Comparison of ENCODE assay signal across 8 cellular contexts in the genomic region with DNA sequence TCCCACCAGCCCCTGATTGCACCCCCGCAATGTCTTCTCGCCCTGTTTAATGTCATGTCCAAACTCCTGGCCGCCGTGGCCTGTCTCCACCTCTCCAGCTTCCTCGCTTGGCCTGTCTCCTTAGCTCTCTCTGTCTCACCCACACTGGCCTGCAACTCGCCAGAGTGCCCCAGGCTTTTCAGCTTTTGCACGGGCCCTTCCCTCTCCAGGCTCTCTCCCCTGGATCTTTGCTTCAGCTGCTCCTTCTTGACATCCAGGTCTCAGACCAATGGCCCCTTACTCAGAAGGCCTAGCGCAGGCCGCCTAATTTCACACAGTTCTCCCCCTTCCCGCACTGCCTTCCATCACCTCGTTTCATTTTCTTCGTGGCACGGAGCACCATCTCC. TPM values are rescaled to one million over a fixed set of nuclear protein-coding genes. Genes with fewer than 3 reads are reported as not detected.
DNase-seq lines count a peak whose midpoint lies in the region; ATAC-seq and TF ChIP-seq lines count a peak whose summit lies in the region.

No MANE protein-coding gene starts in this region.

- peaks cover 17% of the 10 kb centered on the region for H3K4me1 ChIP-seq in CD4-positive, CD25-positive, alpha-beta regulatory T cell (ENCODE audit: control insufficient read depth, insufficient read depth, low read length, poor library complexity, severe bottlenecking)
- H3K4me1 ChIP-seq in endocrine pancreas (ENCODE audit: control insufficient read depth, insufficient read depth, low read length) (no peaks in the 10 kb centered on the region), muscle layer of colon (ENCODE audit: insufficient read depth, low read length) (peaks cover 22% of the 10 kb centered on the region)

- peak in 1 of 3 donors; percentile 2 for DNase-seq in CD4-positive, CD25-positive, alpha-beta regulatory T cell
- DNase-seq in RWPE1 (ENCODE audit: low spot score) (no peak), amniotic stem cell (lab: John Stamatoyannopoulos, UW) (no peak)

- peaks cover 6% of the 10 kb centered on the region for H3K36me3 Mint-ChIP-seq in CD4-positive, CD25-positive, alpha-beta regulatory T cell

- peaks cover 6% of the 10 kb centered on the region for H3K36me3 ChIP-seq in CD4-positive, CD25-positive, alpha-beta regulatory T cell (ENCODE audit: control insufficient read depth, insufficient read depth, low read length)
- no peaks in the 10 kb centered on the region for H3K36me3 ChIP-seq in endocrine pancreas (ENCODE audit: control insufficient read depth, insufficient read depth, low read length)
- peaks cover 7% of the 10 kb centered on the region for H3K36me3 ChIP-seq in muscle layer of colon (ENCODE audit: insufficient read depth, low read length)

- ATAC-seq in CD4-positive, CD25-positive, alpha-beta regulatory T cell (ENCODE audit: low read depth in 2 of 2) = no peak
- ATAC-seq in GM21529 (IDR thresholded peaks at IDR 0.05; ENCODE audit: unreplicated experiment) = peak; percentile 7
- ATAC-seq in GM21367 (IDR thresholded peaks at IDR 0.05; ENCODE audit: unreplicated experiment) = no peak
- ATAC-seq in activated CD4-positive, CD25-positive, alpha-beta regulatory T cell treated with anti-CD3 and anti-CD28 coated beads, Interleukin-2, amount 50 U/mL, for 24 hours = no peak

- H3K27ac ChIP-seq in CD4-positive, CD25-positive, alpha-beta regulatory T cell (ENCODE audit: insufficient read depth, low read length, poor library complexity, severe bottlenecking) = no peak overlapping the region
- H3K27ac ChIP-seq in RWPE1 = peak overlapping the region; percentile 62
- peak overlapping the region; percentile 65 for H3K27ac ChIP-seq in muscle layer of colon (ENCODE audit: low read depth, low read length)

- POLR2A ChIA-PET in RWPE1 (lab: Yijun Ruan, JAX; ENCODE audit: low non-redundant PET) = no interaction called here

- CTCF ChIA-PET in RWPE1 (lab: Yijun Ruan, JAX) = interaction anchor here (0.6 kb wide), 1 partner anchor 66 kb away, joined by 5 read pairs; no protein-coding TSS in a partner anchor

- peak overlapping the region; percentile 92 to 97 (median 94) for H3K4me3 Mint-ChIP-seq in CD4-positive, CD25-positive, alpha-beta regulatory T cell

- H3K4me1 Mint-ChIP-seq in CD4-positive, CD25-positive, alpha-beta regulatory T cell = peaks cover 22 to 48% (median 30%) of the 10 kb centered on the region in 4 donors

- H3K9me3 Mint-ChIP-seq in CD4-positive, CD25-positive, alpha-beta regulatory T cell = peaks cover 0 to 2% (median 0%) of the 10 kb centered on the region in 7 donors

- peak overlapping the region; percentile 86 to 98 (median 91) for H3K27ac Mint-ChIP-seq in CD4-positive, CD25-positive, alpha-beta regulatory T cell

- H3K9ac ChIP-seq in endocrine pancreas (ENCODE audit: control insufficient read depth, insufficient read depth, low read length) (peak overlapping the region; percentile 54), muscle layer of colon (ENCODE audit: low read length) (peak overlapping the region; percentile 63)

- peak overlapping the region; percentile 89 for H3K4me3 ChIP-seq in CD4-positive, CD25-positive, alpha-beta regulatory T cell (ENCODE audit: low read depth, low read length)
- H3K4me3 ChIP-seq in endocrine pancreas (ENCODE audit: control insufficient read depth, insufficient read depth, low read length) (peak overlapping the region; percentile 65), muscle layer of colon (ENCODE audit: low read depth in 1 of 2, low read length in 2 of 2) (peak overlapping the region; percentile 53 to 92)

- no peak for TF ChIP-seq CTCF in RWPE1 (conservative IDR thresholded peaks at IDR 0.05; ENCODE audit: low read depth)

- H3K9me3 ChIP-seq in CD4-positive, CD25-positive, alpha-beta regulatory T cell (ENCODE audit: control insufficient read depth in 2 of 2, low read length in 2 of 2) = no peaks in the 10 kb centered on the region
- H3K9me3 ChIP-seq in endocrine pancreas (ENCODE audit: control insufficient read depth, low read length) (no peaks in the 10 kb centered on the region), muscle layer of colon (ENCODE audit: low read length) (no peaks in the 10 kb centered on the region)

- no peaks in the 10 kb centered on the region for H3K27me3 ChIP-seq in CD4-positive, CD25-positive, alpha-beta regulatory T cell (ENCODE audit: control insufficient read depth, insufficient read depth, low read length)
- no peaks in the 10 kb centered on the region for H3K27me3 ChIP-seq in endocrine pancreas (ENCODE audit: control insufficient read depth, insufficient read depth, low read length)
- H3K27me3 ChIP-seq in muscle layer of colon (ENCODE audit: control insufficient read depth in 1 of 2, insufficient read depth in 2 of 2, low read length in 2 of 2) = no peaks in the 10 kb centered on the region

- H3K27me3 Mint-ChIP-seq in CD4-positive, CD25-positive, alpha-beta regulatory T cell = no peaks in the 10 kb centered on the region

RNA-seq across cellular contexts. Expression of a gene that starts 0.5 kb away (rescaled TPM):
- total RNA-seq in CD4-positive, CD25-positive, alpha-beta regulatory T cell = 28.6 TPM
- 10 to 100 TPM; 34.6 to 38.1 (median 35.3) TPM for polyA plus RNA-seq in CD4-positive, CD25-positive, alpha-beta regulatory T cell
